Comparison of ENCODE assay signal across 19 cellular contexts in genomic region chr19:38894968-38895367, GRCh38. TPM values are rescaled to one million over a fixed set of nuclear protein-coding genes. Genes with fewer than 3 reads are reported as not detected.
"Had no signal": no experiment of that assay in that cellular context is flagged by ENCODE, and none has a peak within 500 bp of the region (broad histone marks: within the 10 kb centered on the region; RNA-seq: fewer than 3 reads in every experiment).

No MANE protein-coding gene starts in this region.

- H3K36me3 Mint-ChIP-seq: activated naive CD4-positive, alpha-beta T cell treated with anti-CD3 and anti-CD28 coated beads, Interleukin-2, amount 50 U/mL, for 72 hours had no signal

- ATAC-seq: activated CD8-positive, alpha-beta T cell treated with anti-CD3 and anti-CD28 coated beads, Interleukin-2, amount 10 ng/mL, durations not matched to agents 7 days and 5 days; activated naive CD4-positive, alpha-beta T cell treated with anti-CD3 and anti-CD28 coated beads, Interleukin-2, amount 50 U/mL, for 72 hours; left lung; upper lobe of right lung had no signal

- H3K9me3 Mint-ChIP-seq: activated naive CD4-positive, alpha-beta T cell treated with anti-CD3 and anti-CD28 coated beads, Interleukin-2, amount 50 U/mL, for 72 hours; nephron progenitor cell had no signal

- DNase-seq: activated CD4-positive, alpha-beta T cell treated with anti-CD3 and anti-CD28 coated beads for 48 hours; activated CD4-positive, CD25-positive, alpha-beta regulatory T cell; activated CD8-positive, alpha-beta T cell treated with anti-CD3 and anti-CD28 coated beads, Interleukin-2, amount 10 ng/mL, durations not matched to agents 7 days and 5 days; activated gamma-delta T cell treated with Interleukin-2 at 50 U/mL for 16 hours; amniotic stem cell; kidney; left lung; midbrain; nephron progenitor cell; occipital lobe; stimulated activated CD4-positive, alpha-beta T cell treated with anti-CD3 and anti-CD28 coated beads, Interleukin-2, amount 100 ng/mL, for 24 hours; stomach; testis; upper lobe of right lung had no signal

- H3K27ac Mint-ChIP-seq: activated CD8-positive, alpha-beta T cell treated with anti-CD3 and anti-CD28 coated beads, Interleukin-2, amount 10 ng/mL, durations not matched to agents 7 days and 5 days; nephron progenitor cell; progenitor cell of endocrine pancreas had no signal

- H3K4me3 Mint-ChIP-seq: activated CD8-positive, alpha-beta T cell treated with anti-CD3 and anti-CD28 coated beads, Interleukin-2, amount 10 ng/mL, durations not matched to agents 7 days and 5 days; nephron progenitor cell had no signal

- H3K4me3 ChIP-seq: left lung, right atrium auricular region, stomach, testis, upper lobe of right lung had no signal

- H3K9me3 ChIP-seq: left lung, right atrium auricular region, stomach, testis, upper lobe of right lung had no signal

- H3K27ac ChIP-seq: stomach, testis, upper lobe of right lung had no signal

RNA-seq across cellular contexts. Expression of gene CCER2, which starts 17.0 kb away (rescaled TPM):
- total RNA-seq: cardiac septum, left lung, lung microvascular endothelial cell, right atrium auricular region had no signal
